1 cellular context compared by ENCODE assay signal in genomic region chr2:99651930-99652670, GRCh38.
TF ChIP-seq lines count a peak whose summit lies in the region.

No MANE protein-coding gene starts in this region.

TF ChIP-seq in H1, 55 proteins besides CTCF, POLR2A, EP300 and RAD21 (continued from another document):
- no peak for TF ChIP-seq CHD2 (IDR thresholded peaks at IDR 0.05; ENCODE audit: low read length)
- no peak for TF ChIP-seq MAX (IDR thresholded peaks at IDR 0.05)
- TF ChIP-seq CBX8 (IDR thresholded peaks at IDR 0.05; ENCODE audit: borderline replicate concordance, low read depth, low read length) = no peak
- TF ChIP-seq CEBPB (IDR thresholded peaks at IDR 0.05; ENCODE audit: low read depth, low read length) = no peak
- TF ChIP-seq KDM4A (IDR thresholded peaks at IDR 0.05; ENCODE audit: low read depth, low read length, severe bottlenecking) = no peak
- no peak for TF ChIP-seq E2F6 (IDR thresholded peaks at IDR 0.05)
TF ChIP-seq in H1: peak in this region for 0.
